9 cellular contexts compared by ENCODE assay signal in the genomic region with DNA sequence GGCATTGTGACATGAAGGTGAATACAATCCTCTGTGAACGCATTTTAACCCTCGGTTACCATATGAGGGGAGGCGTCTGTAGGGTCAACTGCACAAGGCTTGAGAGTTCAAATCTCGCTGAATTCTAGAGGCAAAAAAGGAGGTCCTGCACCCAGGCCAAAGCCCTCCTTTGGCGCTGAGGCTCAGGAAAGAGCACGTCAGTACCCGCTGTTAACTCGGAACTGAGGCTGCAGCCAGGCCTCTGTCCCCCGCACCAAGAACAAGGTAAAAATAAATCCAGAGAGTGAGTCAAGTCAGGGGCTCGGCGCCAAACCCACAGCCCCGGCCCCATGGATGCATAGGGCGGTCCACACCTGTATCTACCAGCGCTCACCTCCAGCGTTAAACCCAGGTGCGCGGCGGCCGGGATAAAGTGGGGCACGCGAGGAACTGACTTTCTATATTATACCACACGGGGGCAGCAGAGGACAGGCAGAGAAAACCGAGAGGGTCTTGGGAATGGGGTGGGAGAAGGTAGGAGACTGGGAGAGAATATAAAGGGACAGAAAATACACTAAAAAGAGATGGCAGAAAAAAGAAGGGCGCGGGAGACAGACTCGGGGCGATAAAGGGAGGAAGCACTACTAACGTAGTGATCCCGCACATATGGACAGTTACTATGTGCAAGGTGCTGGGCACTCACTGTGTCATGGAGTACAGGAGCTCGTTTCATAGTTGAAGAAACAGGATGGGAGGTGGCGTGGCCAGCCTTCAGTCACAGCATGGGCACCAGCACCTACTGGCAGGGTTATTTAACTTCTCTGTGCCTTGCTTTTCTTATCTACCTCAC. TPM values are rescaled to one million over a fixed set of nuclear protein-coding genes. Genes with fewer than 3 reads are reported as not detected.
DNase-seq lines count a peak whose midpoint lies in the region; ATAC-seq, FAIRE-seq and TF ChIP-seq lines count a peak whose summit lies in the region.
"Had no signal": no experiment of that assay in that cellular context is flagged by ENCODE, and none has a peak within 500 bp of the region (broad histone marks: within the 10 kb centered on the region; RNA-seq: fewer than 3 reads in every experiment).

No MANE protein-coding gene starts in this region.

- H3K4me3 ChIP-seq in SJCRH30 (no peak overlapping the region), endothelial cell of umbilical vein (replicated peaks in 1 of 3; ENCODE audit: insufficient read depth in 1 of 3, low read depth in 1 of 3, low read length in 3 of 3) (no peak overlapping the region)

- 0 out of 2 replicates have a peak, but pooled peaks cover 4% of the 10 kb centered on the region for H3K27me3 ChIP-seq in SJCRH30
- H3K27me3 ChIP-seq in endothelial cell of umbilical vein (ENCODE audit: control insufficient read depth in 2 of 2, insufficient read depth in 2 of 2, low read length in 2 of 2): peaks cover 11 to 15% of the 10 kb centered on the region in 2 experiments

- no peaks in the 10 kb centered on the region for H4K20me1 ChIP-seq in endothelial cell of umbilical vein (replicated peaks; ENCODE audit: control insufficient read depth, extremely low read depth, insufficient read depth, low read length)

- peak; percentile 51 to 62 for TF ChIP-seq CTCF in endothelial cell of umbilical vein (IDR thresholded peaks at IDR 0.05; ENCODE audit: extremely low read depth in 1 of 2, insufficient read depth in 1 of 2, low read depth in 1 of 2, low read length in 2 of 2)

- FAIRE-seq in HTR-8/SVneo (lab: Jason Lieb, UNC) (no peak), endothelial cell of umbilical vein (lab: Jason Lieb, UNC) (peak; percentile 78), RCC 7860 (lab: Jason Lieb, UNC) (no peak)

- H3K9me3 ChIP-seq in SJCRH30 (replicated peaks): no peaks in the 10 kb centered on the region
- no peaks in the 10 kb centered on the region for H3K9me3 ChIP-seq in endothelial cell of umbilical vein (replicated peaks; ENCODE audit: control insufficient read depth, insufficient read depth, low read length)

- peaks cover 34 to 57% of the 10 kb centered on the region in 2 donors for H3K27me3 Mint-ChIP-seq in natural killer cell treated with Interleukin-12 subunit alpha and Interleukin-12 subunit beta and Interleukin-15 and Interleukin-18, amount 100 ng/mL, for 72 hours

- H3K27ac Mint-ChIP-seq in natural killer cell treated with Interleukin-12 subunit alpha and Interleukin-12 subunit beta and Interleukin-15 and Interleukin-18, amount 100 ng/mL, for 72 hours: no peak overlapping the region
- H3K27ac Mint-ChIP-seq: activated naive CD4-positive, alpha-beta T cell treated with anti-CD3 and anti-CD28 coated beads, Interleukin-2, amount 50 U/mL, for 24 hours had no signal

- H3K4me1 ChIP-seq in SJCRH30 (no peaks in the 10 kb centered on the region), endothelial cell of umbilical vein (ENCODE audit: control insufficient read depth, extremely low read depth, insufficient read depth, low read length) (no peaks in the 10 kb centered on the region)

- no TSS peak for BruUV-seq in endothelial cell of umbilical vein (replicated peaks; lab: Mats Ljungman, UMichigan)

- no peaks in the 10 kb centered on the region for H3K9me3 Mint-ChIP-seq in natural killer cell treated with Interleukin-12 subunit alpha and Interleukin-12 subunit beta and Interleukin-15 and Interleukin-18, amount 100 ng/mL, for 72 hours
- H3K9me3 Mint-ChIP-seq: activated naive CD4-positive, alpha-beta T cell treated with anti-CD3 and anti-CD28 coated beads, Interleukin-2, amount 50 U/mL, for 24 hours had no signal

- H2AFZ ChIP-seq in endothelial cell of umbilical vein (ENCODE audit: low read depth, low read length): no peak overlapping the region

- dilution Hi-C loops in endothelial cell of umbilical vein (cut with MboI; ENCODE audit: extremely low pct_ligation_motif_present, low sequenced_read_pairs): no loop called here

- H3K4me1 Mint-ChIP-seq in natural killer cell treated with Interleukin-12 subunit alpha and Interleukin-12 subunit beta and Interleukin-15 and Interleukin-18, amount 100 ng/mL, for 72 hours (ENCODE audit: low read depth in 2 of 2): no peaks in the 10 kb centered on the region
- H3K4me1 Mint-ChIP-seq: activated naive CD4-positive, alpha-beta T cell treated with anti-CD3 and anti-CD28 coated beads, Interleukin-2, amount 50 U/mL, for 24 hours had no signal

- POLR2A ChIA-PET in endothelial cell of umbilical vein (lab: Charles Lee): no interaction called here

- no peak overlapping the region for H3K4me3 Mint-ChIP-seq in natural killer cell treated with Interleukin-12 subunit alpha and Interleukin-12 subunit beta and Interleukin-15 and Interleukin-18, amount 100 ng/mL, for 72 hours
- H3K4me3 Mint-ChIP-seq: activated naive CD4-positive, alpha-beta T cell treated with anti-CD3 and anti-CD28 coated beads, Interleukin-2, amount 50 U/mL, for 24 hours had no signal

- no peak for TF ChIP-seq POLR2A in endothelial cell of umbilical vein (IDR thresholded peaks at IDR 0.05; ENCODE audit: low read depth, low read length)

- intact Hi-C loops in endothelial cell of umbilical vein (cut with micrococcal nuclease): loop anchor here (1.0 to 10.0 kb wide), 5 partner anchors 237 to 820 kb away; no protein-coding TSS in a partner anchor

- H3K4me2 ChIP-seq in endothelial cell of umbilical vein (ENCODE audit: insufficient read depth, low read length): no peak overlapping the region

- H3K9me1 ChIP-seq in endothelial cell of umbilical vein (replicated peaks; ENCODE audit: control insufficient read depth, extremely low read depth, insufficient read depth, low read length): no peaks in the 10 kb centered on the region

- no peak overlapping the region for H3K27ac ChIP-seq in SJCRH30
- no peak overlapping the region for H3K27ac ChIP-seq in endothelial cell of umbilical vein (ENCODE audit: insufficient read depth, low read depth, low read length)

- H3K36me3 ChIP-seq in SJCRH30 (no peaks in the 10 kb centered on the region), endothelial cell of umbilical vein (ENCODE audit: control insufficient read depth in 2 of 2, extremely low read depth in 1 of 2, insufficient read depth in 2 of 2, low read length in 2 of 2) (no peaks in the 10 kb centered on the region)

- no peaks in the 10 kb centered on the region for H3K79me2 ChIP-seq in endothelial cell of umbilical vein (ENCODE audit: control insufficient read depth, insufficient read depth, low read length)

- DNase-seq in activated T-cell treated with anti-CD3 and anti-CD28 coated beads for 24 hours (ENCODE audit: low read depth) (peak; percentile 6), activated T-cell treated with anti-CD3 and anti-CD28 coated beads for 4 hours (no peak), HTR-8/SVneo (ENCODE audit: insufficient read length, low spot score) (peak; percentile 40), SJCRH30 (peak; percentile 56 to 79), endothelial cell of umbilical vein (ENCODE audit: low read depth, low spot score) (peak; percentile 26), NCI-H226 (no peak), RCC 7860 (ENCODE audit: low spot score) (no peak)
- DNase-seq in natural killer cell treated with Interleukin-12 subunit alpha and Interleukin-12 subunit beta and Interleukin-15 and Interleukin-18, amount 100 ng/mL, for 72 hours (ENCODE audit: low spot score): peak; percentile 73

- ATAC-seq in natural killer cell treated with Interleukin-12 subunit alpha and Interleukin-12 subunit beta and Interleukin-15 and Interleukin-18, amount 100 ng/mL, for 72 hours: peak in 1 of 2 donors; percentile 75

- H3K9ac ChIP-seq in endothelial cell of umbilical vein (replicated peaks; ENCODE audit: extremely low read depth, insufficient read depth, low read length): no peak overlapping the region

- CTCF ChIA-PET in endothelial cell of umbilical vein (lab: Charles Lee): interaction anchor here (0.6 to 8.5 kb wide), 14 partner anchors 119 to 824 kb away, joined by 3 to 170 read pairs (median 4); no protein-coding TSS in a partner anchor

- no peaks in the 10 kb centered on the region for H3K36me3 Mint-ChIP-seq in natural killer cell treated with Interleukin-12 subunit alpha and Interleukin-12 subunit beta and Interleukin-15 and Interleukin-18, amount 100 ng/mL, for 72 hours
- H3K36me3 Mint-ChIP-seq: activated naive CD4-positive, alpha-beta T cell treated with anti-CD3 and anti-CD28 coated beads, Interleukin-2, amount 50 U/mL, for 24 hours had no signal

TF ChIP-seq in endothelial cell of umbilical vein, 7 proteins besides CTCF, POLR2A, EP300 and RAD21:
- no peak for TF ChIP-seq EZH2 (IDR thresholded peaks at IDR 0.05; ENCODE audit: borderline replicate concordance, low read depth, low read length, severe bottlenecking)
- TF ChIP-seq MYC (IDR thresholded peaks at IDR 0.05; ENCODE audit: low read depth, low read length): no peak
- no peak for TF ChIP-seq FOS (IDR thresholded peaks at IDR 0.05; ENCODE audit: borderline replicate concordance, insufficient read depth, low read length)

RNA-seq across cellular contexts. Expression of gene DMRTA2, which starts 54.9 kb away (rescaled TPM):
- total RNA-seq in SJCRH30 (2014; rRNA removed; shearing (Covaris generic)): 39.1 and 40.1 TPM in 2 replicates
- total RNA-seq in endothelial cell of umbilical vein: not detected in 2 replicates
- not detected in 2 replicates for polyA plus RNA-seq in endothelial cell of umbilical vein
- not detected in 2 replicates for polyA plus RNA-seq in endothelial cell of umbilical vein (2011; cell fraction: cytosol; rRNA removed)
- not detected in 2 replicates for polyA plus RNA-seq in endothelial cell of umbilical vein (2011; cell fraction: nucleus; rRNA removed)
- not detected in 2 replicates for polyA plus RNA-seq in endothelial cell of umbilical vein (2012)
- polyA minus RNA-seq in endothelial cell of umbilical vein: not detected in 2 replicates
- not detected for polyA minus RNA-seq in endothelial cell of umbilical vein (2011; cell fraction: cytosol; rRNA and poly(A)+ RNA removed)
- polyA minus RNA-seq in endothelial cell of umbilical vein (2011; cell fraction: nucleus; rRNA and poly(A)+ RNA removed): 0.14 TPM in 1 of 2 replicates, not detected in the other
- 1 to 10 TPM; 1.1 to 3.6 TPM for total RNA-seq in natural killer cell treated with Interleukin-12 subunit alpha and Interleukin-12 subunit beta and Interleukin-15 and Interleukin-18, amount 100 ng/mL, for 72 hours

Comparison
In these comparisons a context has a peak if more than half of its experiments do, and no peak if none do; other contexts are left out.
1. DNase-seq: peak in activated T-cell treated with anti-CD3 and anti-CD28 coated beads for 24 hours (single experiment), HTR-8/SVneo (single experiment), SJCRH30 (2 of 2), endothelial cell of umbilical vein (single experiment) and natural killer cell treated with Interleukin-12 subunit alpha and Interleukin-12 subunit beta and Interleukin-15 and Interleukin-18, amount 100 ng/mL, for 72 hours (single experiment); none in activated T-cell treated with anti-CD3 and anti-CD28 coated beads for 4 hours (single experiment), NCI-H226 (single experiment) and RCC 7860 (single experiment).